11 cellular contexts compared by ENCODE assay signal in genomic region chr3:170257145-170257544, GRCh38. TPM values are rescaled to one million over a fixed set of nuclear protein-coding genes. Genes with fewer than 3 reads are reported as not detected.
DNase-seq lines count a peak whose midpoint lies in the region; ATAC-seq, FAIRE-seq and TF ChIP-seq lines count a peak whose summit lies in the region.
"Had no signal": no experiment of that assay in that cellular context is flagged by ENCODE, and none has a peak within 500 bp of the region (broad histone marks: within the 10 kb centered on the region; RNA-seq: fewer than 3 reads in every experiment).

No MANE protein-coding gene starts in this region.

- no TSS peak for BruUV-seq in HCT116 (replicated peaks; lab: Mats Ljungman, UMichigan)

- CTCF ChIA-PET in activated CD4-positive, alpha-beta memory T cell treated with anti-CD3 and anti-CD28 coated beads for 36 hours (lab: Charles Lee), result no interaction called here
- CTCF ChIA-PET in activated CD4-positive, alpha-beta memory T cell treated with anti-CD3 and anti-CD28 coated beads, Interleukin-2, amount 10 ng/mL, durations not matched to agents 7 days and 5 days (lab: Charles Lee), result no interaction called here
- CTCF ChIA-PET in HCT116 (lab: Charles Lee), result no interaction called here

- no peak for TF ChIP-seq POLR2A in HCT116 (IDR thresholded peaks at IDR 0.05; ENCODE audit: borderline replicate concordance, extremely low read depth, insufficient read depth, insufficient read length)
- TF ChIP-seq POLR2A in H54 (IDR thresholded peaks at IDR 0.05; ENCODE audit: low read depth, low read length), result no peak

- H4K20me1 ChIP-seq in HCT116 (ENCODE audit: insufficient read depth), result no peaks in the 10 kb centered on the region

- no peak for ATAC-seq in HCT116
- ATAC-seq in HG03442 (IDR thresholded peaks at IDR 0.05; ENCODE audit: unreplicated experiment), result peak; percentile 58
- peak; percentile 48 for ATAC-seq in stimulated activated effector memory CD8-positive, alpha-beta T cell treated with anti-CD3 and anti-CD28 coated beads, Interleukin-12 subunit alpha, Interleukin-12 subunit beta, amount 100 ng/mL, for 72 hours
- ATAC-seq: HepG2, left lobe of liver had no signal

- peak; percentile 64 for DNase-seq in activated CD4-positive, alpha-beta memory T cell treated with anti-CD3 and anti-CD28 coated beads for 36 hours
- no peak for DNase-seq in activated CD4-positive, alpha-beta memory T cell treated with anti-CD3 and anti-CD28 coated beads, Interleukin-2, amount 10 ng/mL, durations not matched to agents 7 days and 5 days
- no peak for DNase-seq in HCT116 (ENCODE audit: low read depth, low spot score)
- DNase-seq in stimulated activated effector memory CD8-positive, alpha-beta T cell treated with anti-CD3 and anti-CD28 coated beads, Interleukin-12 subunit alpha, Interleukin-12 subunit beta, amount 100 ng/mL, for 72 hours (ENCODE audit: low spot score in 2 of 2), result no peak
- no peak for DNase-seq in H54 (ENCODE audit: insufficient read length, low spot score)
- no peak for DNase-seq in NCI-H2081 treated with DMSO at 0.1 percent for 48 hours (lab: John Stamatoyannopoulos, UW)
- no peak for DNase-seq in D721Med (ENCODE audit: insufficient read length, low spot score)
- DNase-seq: posterior cingulate gyrus had no signal

- intact Hi-C loops in activated CD4-positive, alpha-beta memory T cell treated with anti-CD3 and anti-CD28 coated beads for 36 hours (cut with micrococcal nuclease), result loop anchor here (1.0 to 5.0 kb wide), 5 partner anchors 9 to 315 kb away; no protein-coding TSS in a partner anchor
- intact Hi-C loops in HCT116 (cut with micrococcal nuclease), result no loop called here

- peaks cover 11% of the 10 kb centered on the region for H3K9me3 Mint-ChIP-seq in activated CD4-positive, alpha-beta memory T cell treated with anti-CD3 and anti-CD28 coated beads for 36 hours
- H3K9me3 Mint-ChIP-seq in activated CD4-positive, alpha-beta memory T cell treated with anti-CD3 and anti-CD28 coated beads, Interleukin-2, amount 10 ng/mL, durations not matched to agents 7 days and 5 days, result peaks cover 7% of the 10 kb centered on the region
- H3K9me3 Mint-ChIP-seq in stimulated activated effector memory CD8-positive, alpha-beta T cell treated with anti-CD3 and anti-CD28 coated beads, Interleukin-12 subunit alpha, Interleukin-12 subunit beta, amount 100 ng/mL, for 72 hours, result peaks cover 3% of the 10 kb centered on the region

- no peaks in the 10 kb centered on the region for H3K27me3 Mint-ChIP-seq in activated CD4-positive, alpha-beta memory T cell treated with anti-CD3 and anti-CD28 coated beads for 36 hours
- H3K27me3 Mint-ChIP-seq in activated CD4-positive, alpha-beta memory T cell treated with anti-CD3 and anti-CD28 coated beads, Interleukin-2, amount 10 ng/mL, durations not matched to agents 7 days and 5 days, result no peaks in the 10 kb centered on the region

- H3K79me2 ChIP-seq in HCT116 (ENCODE audit: insufficient read depth, low read length), result peaks cover 27% of the 10 kb centered on the region

- no peak overlapping the region for H3K9ac ChIP-seq in HCT116 (ENCODE audit: low read length)

- RAD21 ChIA-PET in HCT116 (lab: Charles Lee; ENCODE audit: low non-redundant PET in 1 of 2, low total read pairs in 2 of 2, uncharacterized antibody in 2 of 2, unreplicated experiment in 2 of 2), result no interaction called here

- H3K4me2 ChIP-seq in HCT116 (ENCODE audit: low read length), result peak overlapping the region; percentile 29

- POLR2A ChIA-PET in activated CD4-positive, alpha-beta memory T cell treated with anti-CD3 and anti-CD28 coated beads for 36 hours (lab: Charles Lee), result no interaction called here
- POLR2A ChIA-PET in activated CD4-positive, alpha-beta memory T cell treated with anti-CD3 and anti-CD28 coated beads, Interleukin-2, amount 10 ng/mL, durations not matched to agents 7 days and 5 days (lab: Charles Lee), result no interaction called here
- POLR2A ChIA-PET in HCT116 (lab: Charles Lee), result no interaction called here

- no peak overlapping the region for H3K27ac ChIP-seq in HCT116 (ENCODE audit: low read depth, low read length)

- H3K36me3 ChIP-seq in HCT116 (ENCODE audit: control insufficient read depth in 1 of 2, insufficient read depth in 2 of 2, low read length in 2 of 2), result no peaks in the 10 kb centered on the region

- H3K4me3 Mint-ChIP-seq in activated CD4-positive, alpha-beta memory T cell treated with anti-CD3 and anti-CD28 coated beads for 36 hours, result no peak overlapping the region
- no peak overlapping the region for H3K4me3 Mint-ChIP-seq in activated CD4-positive, alpha-beta memory T cell treated with anti-CD3 and anti-CD28 coated beads, Interleukin-2, amount 10 ng/mL, durations not matched to agents 7 days and 5 days
- H3K4me3 Mint-ChIP-seq in stimulated activated effector memory CD8-positive, alpha-beta T cell treated with anti-CD3 and anti-CD28 coated beads, Interleukin-12 subunit alpha, Interleukin-12 subunit beta, amount 100 ng/mL, for 72 hours, result no peak overlapping the region

- no peaks in the 10 kb centered on the region for H3K9me2 ChIP-seq in HCT116 (ENCODE audit: insufficient read depth)

- TF ChIP-seq RAD21 in HCT116 (IDR thresholded peaks at IDR 0.05; ENCODE audit: low read depth), result no peak

- H3K27ac Mint-ChIP-seq in activated CD4-positive, alpha-beta memory T cell treated with anti-CD3 and anti-CD28 coated beads for 36 hours, result peak overlapping the region; percentile 26
- no peak overlapping the region for H3K27ac Mint-ChIP-seq in activated CD4-positive, alpha-beta memory T cell treated with anti-CD3 and anti-CD28 coated beads, Interleukin-2, amount 10 ng/mL, durations not matched to agents 7 days and 5 days
- no peak overlapping the region for H3K27ac Mint-ChIP-seq in stimulated activated effector memory CD8-positive, alpha-beta T cell treated with anti-CD3 and anti-CD28 coated beads, Interleukin-12 subunit alpha, Interleukin-12 subunit beta, amount 100 ng/mL, for 72 hours

- H3K27me3 ChIP-seq in HCT116 (ENCODE audit: insufficient read depth, low read length), result no peaks in the 10 kb centered on the region

- no peak overlapping the region for H2AFZ ChIP-seq in HCT116 (ENCODE audit: low read depth, low read length, poor library complexity, severe bottlenecking)

- no peaks in the 10 kb centered on the region for H3K9me3 ChIP-seq in HCT116 (ENCODE audit: control insufficient read depth in 1 of 2, insufficient read depth in 1 of 2, low read depth in 1 of 2, low read length in 2 of 2)

- FAIRE-seq in H54 (lab: Jason Lieb, UNC) (no peak), D721Med (lab: Jason Lieb, UNC) (no peak)
- FAIRE-seq: HepG2 had no signal

- TF ChIP-seq CTCF in HCT116 (IDR thresholded peaks at IDR 0.05 in 2 of 3, conservative IDR thresholded peaks at IDR 0.05 in 1 of 3; ENCODE audit: borderline replicate concordance in 1 of 3, insufficient read depth in 1 of 3, low read depth in 2 of 3, low read length in 2 of 3), result no peak
- TF ChIP-seq CTCF in D721Med (IDR thresholded peaks at IDR 0.05; ENCODE audit: insufficient read depth, missing control alignments), result no peak

- peaks cover 40% of the 10 kb centered on the region for H3K4me1 Mint-ChIP-seq in activated CD4-positive, alpha-beta memory T cell treated with anti-CD3 and anti-CD28 coated beads for 36 hours (ENCODE audit: low read depth)
- peaks cover 31% of the 10 kb centered on the region for H3K4me1 Mint-ChIP-seq in activated CD4-positive, alpha-beta memory T cell treated with anti-CD3 and anti-CD28 coated beads, Interleukin-2, amount 10 ng/mL, durations not matched to agents 7 days and 5 days
- peaks cover 23% of the 10 kb centered on the region for H3K4me1 Mint-ChIP-seq in stimulated activated effector memory CD8-positive, alpha-beta T cell treated with anti-CD3 and anti-CD28 coated beads, Interleukin-12 subunit alpha, Interleukin-12 subunit beta, amount 100 ng/mL, for 72 hours

- peaks cover 37% of the 10 kb centered on the region for H3K36me3 Mint-ChIP-seq in activated CD4-positive, alpha-beta memory T cell treated with anti-CD3 and anti-CD28 coated beads for 36 hours
- peaks cover 50% of the 10 kb centered on the region for H3K36me3 Mint-ChIP-seq in activated CD4-positive, alpha-beta memory T cell treated with anti-CD3 and anti-CD28 coated beads, Interleukin-2, amount 10 ng/mL, durations not matched to agents 7 days and 5 days (ENCODE audit: low read depth)
- peaks cover 30% of the 10 kb centered on the region for H3K36me3 Mint-ChIP-seq in stimulated activated effector memory CD8-positive, alpha-beta T cell treated with anti-CD3 and anti-CD28 coated beads, Interleukin-12 subunit alpha, Interleukin-12 subunit beta, amount 100 ng/mL, for 72 hours

- H3K4me3 ChIP-seq in HCT116 (replicated peaks in 1 of 2; ENCODE audit: low read depth in 1 of 2, low read length in 2 of 2), result no peak overlapping the region

- peaks cover 16 to 32% of the 10 kb centered on the region in 2 experiments for H3K4me1 ChIP-seq in HCT116 (ENCODE audit: control insufficient read depth in 1 of 2, insufficient read depth in 2 of 2, low read length in 2 of 2)

TF ChIP-seq in HCT116, 20 proteins besides CTCF, POLR2A, EP300 and RAD21:
- TF ChIP-seq, protein P1, sequence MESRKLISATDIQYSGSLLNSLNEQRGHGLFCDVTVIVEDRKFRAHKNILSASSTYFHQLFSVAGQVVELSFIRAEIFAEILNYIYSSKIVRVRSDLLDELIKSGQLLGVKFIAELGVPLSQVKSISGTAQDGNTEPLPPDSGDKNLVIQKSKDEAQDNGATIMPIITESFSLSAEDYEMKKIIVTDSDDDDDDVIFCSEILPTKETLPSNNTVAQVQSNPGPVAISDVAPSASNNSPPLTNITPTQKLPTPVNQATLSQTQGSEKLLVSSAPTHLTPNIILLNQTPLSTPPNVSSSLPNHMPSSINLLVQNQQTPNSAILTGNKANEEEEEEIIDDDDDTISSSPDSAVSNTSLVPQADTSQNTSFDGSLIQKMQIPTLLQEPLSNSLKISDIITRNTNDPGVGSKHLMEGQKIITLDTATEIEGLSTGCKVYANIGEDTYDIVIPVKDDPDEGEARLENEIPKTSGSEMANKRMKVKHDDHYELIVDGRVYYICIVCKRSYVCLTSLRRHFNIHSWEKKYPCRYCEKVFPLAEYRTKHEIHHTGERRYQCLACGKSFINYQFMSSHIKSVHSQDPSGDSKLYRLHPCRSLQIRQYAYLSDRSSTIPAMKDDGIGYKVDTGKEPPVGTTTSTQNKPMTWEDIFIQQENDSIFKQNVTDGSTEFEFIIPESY (IDR thresholded peaks at IDR 0.05; ENCODE audit: extremely low read depth, insufficient replicate concordance, low read length), result no peak
TF ChIP-seq in HCT116: peak in this region for 0.

RNA-seq across cellular contexts. Expression of gene PRKCI, which starts 34.9 kb away (rescaled TPM):
- 10 to 100 TPM; 27.0 to 27.6 TPM for total RNA-seq in activated CD4-positive, alpha-beta memory T cell treated with anti-CD3 and anti-CD28 coated beads for 36 hours
- total RNA-seq in activated CD4-positive, alpha-beta memory T cell treated with anti-CD3 and anti-CD28 coated beads, Interleukin-2, amount 10 ng/mL, durations not matched to agents 7 days and 5 days, result 10 to 100 TPM; 18.6 to 25.7 TPM
- total RNA-seq in HCT116 (2021; ENCODE audit: unreplicated experiment), result 25.2 TPM
- polyA plus RNA-seq in HCT116 (2012), result 6.0 and 10.5 TPM in 2 replicates
